Comparison of ENCODE assay signal across 11 cellular contexts in the genomic region with DNA sequence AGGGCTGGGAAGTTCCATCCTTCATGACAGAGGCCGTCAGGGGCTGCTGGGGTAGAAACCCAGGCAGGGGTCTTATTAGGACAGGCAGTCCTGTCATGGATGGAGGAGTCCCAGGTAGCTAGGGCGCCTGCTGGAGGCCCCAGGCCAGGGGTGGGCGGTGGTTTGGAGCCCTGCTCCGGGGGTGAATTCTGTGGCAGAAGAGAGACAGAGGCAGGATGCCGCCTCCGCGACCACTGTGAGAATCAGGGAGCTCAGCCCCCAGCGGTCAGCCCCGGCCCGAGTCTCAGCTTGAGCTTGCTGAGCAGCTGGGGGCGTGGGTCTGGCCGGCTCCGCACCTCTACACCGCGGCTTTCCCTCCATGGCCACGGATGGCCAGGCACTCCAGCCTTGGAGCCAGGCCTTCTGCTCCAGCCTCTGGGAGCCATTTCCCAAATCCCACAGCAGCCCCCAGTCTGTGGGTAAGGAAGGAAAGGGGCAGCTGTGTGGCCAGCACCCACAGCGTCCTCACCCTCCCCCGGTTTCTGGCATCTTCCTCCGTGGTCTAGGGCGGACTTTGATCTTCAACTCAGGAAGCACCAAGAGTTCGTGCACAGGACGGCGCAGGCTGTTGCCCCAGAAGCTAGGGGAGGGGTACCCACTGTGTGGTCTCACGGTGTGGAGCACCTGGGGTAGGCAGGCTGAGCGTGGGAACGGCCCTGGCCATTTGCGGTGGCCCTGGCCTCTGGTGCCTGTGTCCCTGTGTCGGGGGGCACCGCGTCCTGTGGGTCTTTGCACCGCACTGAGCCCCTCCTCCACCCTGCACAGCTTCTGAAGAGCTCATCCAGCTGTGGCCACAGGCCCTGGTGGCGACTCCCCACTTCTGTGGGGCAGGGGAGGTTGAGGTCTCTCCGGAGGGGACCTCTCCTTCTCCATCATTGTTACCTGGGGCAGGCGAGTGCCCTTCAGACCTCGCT. TPM values are rescaled to one million over a fixed set of nuclear protein-coding genes. Genes with fewer than 3 reads are reported as not detected.
A peak's percentile ranks its signal among the peaks of the same experiment; 100 is the strongest.
DNase-seq lines count a peak whose midpoint lies in the region; ATAC-seq and TF ChIP-seq lines count a peak whose summit lies in the region.
"Had no signal": no experiment of that assay in that cellular context is flagged by ENCODE, and none has a peak within 500 bp of the region (broad histone marks: within the 10 kb centered on the region; RNA-seq: fewer than 3 reads in every experiment).

No MANE protein-coding gene starts in this region.

- H3K4me3 Mint-ChIP-seq in chondrocyte (ENCODE audit: unreplicated experiment) = no peak overlapping the region

- peaks cover 8% of the 10 kb centered on the region for H3K27me3 Mint-ChIP-seq in chondrocyte (ENCODE audit: low read depth)
- H3K27me3 Mint-ChIP-seq: stimulated activated naive B cell treated with anti-CD40 and anti-IgM and Interleukin-4, amounts not matched to agents 10 μg/mL and 1 μg/mL and 100 μg/mL, for 72 hours had no signal

- H3K27ac Mint-ChIP-seq in chondrocyte (ENCODE audit: unreplicated experiment) = no peak overlapping the region

- no peaks in the 10 kb centered on the region for H3K9me3 Mint-ChIP-seq in chondrocyte (ENCODE audit: low read depth)
- H3K9me3 Mint-ChIP-seq: stimulated activated naive B cell treated with anti-CD40 and anti-IgM and Interleukin-4, amounts not matched to agents 10 μg/mL and 1 μg/mL and 100 μg/mL, for 72 hours had no signal

- peak; percentile 77 for DNase-seq in activated CD8-positive, alpha-beta memory T cell treated with anti-CD3 and anti-CD28 coated beads for 24 hours
- no peak for DNase-seq in activated CD8-positive, alpha-beta memory T cell treated with anti-CD3 and anti-CD28 coated beads, Interleukin-2, amount 50 U/mL, for 4 hours
- peak; percentile 48 for DNase-seq in UCSD-AML1 (lab: John Stamatoyannopoulos, UW; ENCODE audit: unreplicated experiment)
- DNase-seq in chondrocyte (ENCODE audit: low spot score) = peak; percentile 88
- DNase-seq in stimulated activated naive CD4-positive, alpha-beta T cell treated with Interleukin-2 at 50 U/mL for 16 hours (lab: John Stamatoyannopoulos, UW) = peak; percentile 18
- no peak for DNase-seq in iPS-NIHi7 (ENCODE audit: extremely low spot score)
- no peak for DNase-seq in hippocampal formation (lab: John Stamatoyannopoulos, UW)
- DNase-seq: NCI-H1694; stimulated activated naive B cell treated with anti-CD40 and anti-IgM and Interleukin-4, amounts not matched to agents 10 μg/mL and 1 μg/mL and 100 μg/mL, for 72 hours had no signal

- no peak for ATAC-seq in HG03045 (IDR thresholded peaks at IDR 0.05; ENCODE audit: unreplicated experiment)
- ATAC-seq: stimulated activated naive B cell treated with anti-CD40 and anti-IgM and Interleukin-4, amounts not matched to agents 10 μg/mL and 1 μg/mL and 100 μg/mL, for 72 hours had no signal

- H3K4me1 Mint-ChIP-seq in chondrocyte (ENCODE audit: low read depth) = peaks cover 8% of the 10 kb centered on the region

- no peaks in the 10 kb centered on the region for H3K36me3 Mint-ChIP-seq in chondrocyte (ENCODE audit: low read depth)

- TF ChIP-seq CTCF in chondrocyte (IDR thresholded peaks at IDR 0.05) = no peak

RNA-seq across cellular contexts. Expression of gene CD7, which starts 14.1 kb away (rescaled TPM):
- total RNA-seq in chondrocyte = not detected in 3 replicates
- total RNA-seq: cerebellum had no signal

RNA-seq across cellular contexts. Expression of gene CSNK1D, which starts 29.8 kb away (rescaled TPM):
- total RNA-seq in chondrocyte = 93.0 to 94.5 TPM (median 93.9 TPM) in 3 replicates

RNA-seq across cellular contexts. Expression of gene SECTM1, which starts 30.3 kb away (rescaled TPM):
- 1.3 to 2.5 TPM (median 2.1 TPM) in 3 replicates for total RNA-seq in chondrocyte

RNA-seq across cellular contexts. Expression of gene TEX19, which starts 55.8 kb away (rescaled TPM):
- total RNA-seq in chondrocyte = not detected in 3 replicates
- total RNA-seq: cerebellum had no signal

Comparison
In these comparisons a context has a peak if more than half of its experiments do, and no peak if none do; other contexts are left out.
1. DNase-seq: peak in activated CD8-positive, alpha-beta memory T cell treated with anti-CD3 and anti-CD28 coated beads for 24 hours (single experiment), UCSD-AML1 (single experiment), chondrocyte (single experiment) and stimulated activated naive CD4-positive, alpha-beta T cell treated with Interleukin-2 at 50 U/mL for 16 hours (single experiment); none in activated CD8-positive, alpha-beta memory T cell treated with anti-CD3 and anti-CD28 coated beads, Interleukin-2, amount 50 U/mL, for 4 hours (single experiment), iPS-NIHi7 (single experiment) and hippocampal formation (0 of 2).